8 cellular contexts compared by ENCODE assay signal in genomic region chr1:202456497-202457169, GRCh38.
DNase-seq lines count a peak whose midpoint lies in the region; ATAC-seq and TF ChIP-seq lines count a peak whose summit lies in the region.
"Not testable (repeated sequence)": the region's sequence is repeated elsewhere in the genome, so short reads cannot be mapped to it uniquely, and the experiment has no call there.

No MANE protein-coding gene starts in this region.

- intact Hi-C loops in HCT116 (cut with micrococcal nuclease): loop anchor here (10.0 kb wide), 1 partner anchor 112 kb away; the partner anchor contains the start of genes PPP1R12B and UBE2T

- H3K79me2 ChIP-seq in HCT116 (ENCODE audit: insufficient read depth, low read length): not testable (repeated sequence)

- not testable (repeated sequence) for H3K27me3 Mint-ChIP-seq in activated T-helper 17 cell treated with anti-CD3 and anti-CD28 coated beads, Interleukin-2, amount 50 U/mL, for 72 hours; mesothelial cell of epicardium (ENCODE audit: low read depth)

- RAD21 ChIA-PET in HCT116 (lab: Charles Lee; ENCODE audit: low non-redundant PET in 1 of 2, low total read pairs in 2 of 2, uncharacterized antibody in 2 of 2, unreplicated experiment in 2 of 2): not testable (repeated sequence)

- H4K20me1 ChIP-seq in HCT116 (ENCODE audit: insufficient read depth): not testable (repeated sequence)

- not testable (repeated sequence) for H3K36me3 ChIP-seq in HCT116 (ENCODE audit: control insufficient read depth in 1 of 2, insufficient read depth in 2 of 2, low read length in 2 of 2)

- H3K27ac Mint-ChIP-seq in activated T-helper 17 cell treated with anti-CD3 and anti-CD28 coated beads, Interleukin-2, amount 50 U/mL, for 72 hours: peak overlapping the region; percentile 20
- H3K27ac Mint-ChIP-seq in mesothelial cell of epicardium: peak overlapping the region; percentile 94
- H3K27ac Mint-ChIP-seq in stimulated activated effector memory CD8-positive, alpha-beta T cell treated with anti-CD3 and anti-CD28 coated beads, Interleukin-12 subunit alpha, Interleukin-12 subunit beta, amount 100 ng/mL, for 72 hours: not testable (repeated sequence)

- H3K9me2 ChIP-seq in HCT116 (ENCODE audit: insufficient read depth): not testable (repeated sequence)

- TF ChIP-seq RAD21 in HCT116 (IDR thresholded peaks at IDR 0.05; ENCODE audit: low read depth): not testable (repeated sequence)

- not testable (repeated sequence) for TF ChIP-seq POLR2A in HCT116 (IDR thresholded peaks at IDR 0.05; ENCODE audit: borderline replicate concordance, extremely low read depth, insufficient read depth, insufficient read length)

- H3K36me3 Mint-ChIP-seq in activated T-helper 17 cell treated with anti-CD3 and anti-CD28 coated beads, Interleukin-2, amount 50 U/mL, for 72 hours (ENCODE audit: low read depth): peaks cover 33% of the 10 kb centered on the region
- H3K36me3 Mint-ChIP-seq in mesothelial cell of epicardium: peaks cover 21% of the 10 kb centered on the region
- H3K36me3 Mint-ChIP-seq in stimulated activated effector memory CD8-positive, alpha-beta T cell treated with anti-CD3 and anti-CD28 coated beads, Interleukin-12 subunit alpha, Interleukin-12 subunit beta, amount 100 ng/mL, for 72 hours: peaks cover 10% of the 10 kb centered on the region

- CTCF ChIA-PET in HCT116 (lab: Charles Lee): not testable (repeated sequence)

- POLR2A ChIA-PET in HCT116 (lab: Charles Lee): not testable (repeated sequence)

- not testable (repeated sequence) for H3K4me3 Mint-ChIP-seq in activated T-helper 17 cell treated with anti-CD3 and anti-CD28 coated beads, Interleukin-2, amount 50 U/mL, for 72 hours; mesothelial cell of epicardium; stimulated activated effector memory CD8-positive, alpha-beta T cell treated with anti-CD3 and anti-CD28 coated beads, Interleukin-12 subunit alpha, Interleukin-12 subunit beta, amount 100 ng/mL, for 72 hours

- not testable (repeated sequence) for H3K4me3 ChIP-seq in AG09309 (ENCODE audit: control insufficient read depth, low read depth, low read length); cardiac fibroblast (replicated peaks in 1 of 2; ENCODE audit: low read depth in 2 of 2, low read length in 2 of 2); fibroblast of the aortic adventitia (ENCODE audit: low read depth, low read length)
- peak overlapping the region in 1 of 2 experiments; percentile 32; a peak in 2 of 4 replicates for H3K4me3 ChIP-seq in HCT116 (replicated peaks in 1 of 2; ENCODE audit: low read depth in 1 of 2, low read length in 2 of 2)

- not testable (repeated sequence) for H3K9me3 ChIP-seq in HCT116 (ENCODE audit: control insufficient read depth in 1 of 2, insufficient read depth in 1 of 2, low read depth in 1 of 2, low read length in 2 of 2)

- not testable (repeated sequence) for TF ChIP-seq CTCF in AG09309 (IDR thresholded peaks at IDR 0.05; ENCODE audit: control insufficient read depth, insufficient read depth, low read depth, low read length, missing control alignments); HCT116 (IDR thresholded peaks at IDR 0.05 in 2 of 3, conservative IDR thresholded peaks at IDR 0.05 in 1 of 3; ENCODE audit: borderline replicate concordance in 1 of 3, insufficient read depth in 1 of 3, low read depth in 2 of 3, low read length in 2 of 3); cardiac fibroblast (IDR thresholded peaks at IDR 0.05; ENCODE audit: low read depth, low read length); fibroblast of the aortic adventitia (IDR thresholded peaks at IDR 0.05; ENCODE audit: insufficient read depth, low read length); mesothelial cell of epicardium (IDR thresholded peaks at IDR 0.05; ENCODE audit: unreplicated experiment)

- H3K9me3 Mint-ChIP-seq in activated T-helper 17 cell treated with anti-CD3 and anti-CD28 coated beads, Interleukin-2, amount 50 U/mL, for 72 hours; mesothelial cell of epicardium; stimulated activated effector memory CD8-positive, alpha-beta T cell treated with anti-CD3 and anti-CD28 coated beads, Interleukin-12 subunit alpha, Interleukin-12 subunit beta, amount 100 ng/mL, for 72 hours: not testable (repeated sequence)

- H3K27me3 ChIP-seq in HCT116 (ENCODE audit: insufficient read depth, low read length): not testable (repeated sequence)

- ATAC-seq in HCT116: peak; percentile 81
- peak; percentile 91 for ATAC-seq in activated T-helper 17 cell treated with anti-CD3 and anti-CD28 coated beads, Interleukin-2, amount 50 U/mL, for 72 hours (replicated peaks)
- peak; percentile 39 for ATAC-seq in stimulated activated effector memory CD8-positive, alpha-beta T cell treated with anti-CD3 and anti-CD28 coated beads, Interleukin-12 subunit alpha, Interleukin-12 subunit beta, amount 100 ng/mL, for 72 hours

- peaks cover 12% of the 10 kb centered on the region for H3K4me1 Mint-ChIP-seq in activated T-helper 17 cell treated with anti-CD3 and anti-CD28 coated beads, Interleukin-2, amount 50 U/mL, for 72 hours
- peaks cover 21% of the 10 kb centered on the region for H3K4me1 Mint-ChIP-seq in mesothelial cell of epicardium
- not testable (repeated sequence) for H3K4me1 Mint-ChIP-seq in stimulated activated effector memory CD8-positive, alpha-beta T cell treated with anti-CD3 and anti-CD28 coated beads, Interleukin-12 subunit alpha, Interleukin-12 subunit beta, amount 100 ng/mL, for 72 hours

- peak; percentile 18 for DNase-seq in AG09309 (ENCODE audit: low read depth)
- not testable (repeated sequence) for DNase-seq in HCT116 (ENCODE audit: low read depth, low spot score); mesothelial cell of epicardium (ENCODE audit: low spot score in 2 of 2, unreplicated experiment in 2 of 2); stimulated activated effector memory CD8-positive, alpha-beta T cell treated with anti-CD3 and anti-CD28 coated beads, Interleukin-12 subunit alpha, Interleukin-12 subunit beta, amount 100 ng/mL, for 72 hours (ENCODE audit: low spot score in 2 of 2)
- peak; percentile 23 to 34 for DNase-seq in NCI-H187 (lab: John Stamatoyannopoulos, UW)
- peak; percentile 57 to 60 for DNase-seq in cardiac fibroblast (ENCODE audit: low read depth in 2 of 2)
- peak; percentile 58 for DNase-seq in fibroblast of the aortic adventitia (ENCODE audit: low read depth)

- H3K4me1 ChIP-seq in HCT116 (ENCODE audit: control insufficient read depth in 1 of 2, insufficient read depth in 2 of 2, low read length in 2 of 2): peaks cover 12 to 34% of the 10 kb centered on the region in 2 experiments

- BruUV-seq in HCT116 (replicated peaks; lab: Mats Ljungman, UMichigan): not testable (repeated sequence)

- peak overlapping the region; percentile 36 for H3K9ac ChIP-seq in HCT116 (ENCODE audit: low read length)

- H2AFZ ChIP-seq in HCT116 (ENCODE audit: low read depth, low read length, poor library complexity, severe bottlenecking): not testable (repeated sequence)

- H3K4me2 ChIP-seq in HCT116 (ENCODE audit: low read length): peak overlapping the region; percentile 71

- H3K27ac ChIP-seq in HCT116 (ENCODE audit: low read depth, low read length): not testable (repeated sequence)

TF ChIP-seq in HCT116, 20 proteins besides CTCF, POLR2A, EP300 and RAD21:
- 0 out of 2 replicates have a peak, but pooled peaks have one; percentile 25 for TF ChIP-seq FOSL1 (IDR thresholded peaks at IDR 0.05; ENCODE audit: low read depth)

Comparison
In these comparisons a context has a peak if more than half of its experiments do, and no peak if none do; other contexts are left out.
1. ATAC-seq: peak in every context shown above with its lines; median percentile 91 in activated T-helper 17 cell treated with anti-CD3 and anti-CD28 coated beads, Interleukin-2, amount 50 U/mL, for 72 hours; 81 in HCT116; 39 in stimulated activated effector memory CD8-positive, alpha-beta T cell treated with anti-CD3 and anti-CD28 coated beads, Interleukin-12 subunit alpha, Interleukin-12 subunit beta, amount 100 ng/mL, for 72 hours.